Comparison of ENCODE assay signal across 27 cellular contexts in genomic region chr16:85423186-85423550, GRCh38.
DNase-seq lines count a peak whose midpoint lies in the region; ATAC-seq, FAIRE-seq and TF ChIP-seq lines count a peak whose summit lies in the region.
"Had no signal": no experiment of that assay in that cellular context is flagged by ENCODE, and none has a peak within 500 bp of the region (broad histone marks: within the 10 kb centered on the region; RNA-seq: fewer than 3 reads in every experiment).

No MANE protein-coding gene starts in this region.

- no peaks in the 10 kb centered on the region for H3K9me3 Mint-ChIP-seq in activated naive CD8-positive, alpha-beta T cell treated with anti-CD3 and anti-CD28 coated beads, Interleukin-2, amount 50 U/mL, for 24 hours
- H3K9me3 Mint-ChIP-seq: CD4-positive, alpha-beta T cell; nephron had no signal

- no peak overlapping the region for H3K9ac ChIP-seq in HepG2 (ENCODE audit: insufficient read depth, low read depth, low read length)

- no peaks in the 10 kb centered on the region for H3K36me3 ChIP-seq in HepG2 (replicated peaks in 1 of 2; ENCODE audit: control insufficient read depth in 1 of 2, insufficient read depth in 2 of 2, low read length in 2 of 2)
- H3K36me3 ChIP-seq in testis (ENCODE audit: low read depth, missing control alignments), result no peaks in the 10 kb centered on the region
- H3K36me3 ChIP-seq: MG63, Peyer's patch, vagina had no signal

- H3K9me3 ChIP-seq in HepG2 (ENCODE audit: low read length) (no peaks in the 10 kb centered on the region), testis (no peaks in the 10 kb centered on the region)
- H3K9me3 ChIP-seq: MG63, Peyer's patch, vagina had no signal

- no peak for TF ChIP-seq RAD21 in HepG2 (CRISPR knock-in tag; IDR thresholded peaks at IDR 0.05)

- H3K4me1 Mint-ChIP-seq in activated naive CD8-positive, alpha-beta T cell treated with anti-CD3 and anti-CD28 coated beads, Interleukin-2, amount 50 U/mL, for 24 hours, result peaks cover 2% of the 10 kb centered on the region

- peak; percentile 58 for DNase-seq in activated effector memory CD4-positive, alpha-beta T cell treated with anti-CD3 and anti-CD28 coated beads, Interleukin-2, amount 50 U/mL, for 16 hours
- DNase-seq in activated effector memory CD4-positive, alpha-beta T cell treated with Interleukin-2 at 50 U/mL for 16 hours, result no peak
- peak; percentile 1 for DNase-seq in activated naive CD8-positive, alpha-beta T cell treated with anti-CD3 and anti-CD28 coated beads, Interleukin-2, amount 50 U/mL, for 24 hours
- DNase-seq in HepG2 (ENCODE audit: low spot score), result no peak
- DNase-seq in testis, result peak; percentile 13
- no peak for DNase-seq in DMS79 (lab: John Stamatoyannopoulos, UW)
- DNase-seq: activated CD4-positive, alpha-beta T cell treated with anti-CD3 and anti-CD28 coated beads for 1 hour; activated naive CD4-positive, alpha-beta T cell treated with Interleukin-2 at 50 U/mL for 16 hours; DMS79 treated with DMSO at 0.1 percent for 48 hours; HCEC 1CT; mesenchymal stem cell; MG63; NCI-H1436 treated with DMSO at 0.1 percent for 48 hours; substantia nigra; T-helper 9 cell had no signal

- H3K27me3 ChIP-seq in HepG2 (ENCODE audit: control insufficient read depth in 1 of 2, insufficient read depth in 2 of 2, low read length in 2 of 2) (peaks cover 7 to 24% of the 10 kb centered on the region in 2 experiments; a peak in 4 of 5 replicates), testis (no peaks in the 10 kb centered on the region)
- H3K27me3 ChIP-seq: hepatocyte, MG63, Peyer's patch, vagina had no signal

- no peak for TF ChIP-seq CTCF in HepG2 (CRISPR knock-in tag; IDR thresholded peaks at IDR 0.05)
- TF ChIP-seq CTCF in testis (IDR thresholded peaks at IDR 0.05), result no peak

- no peak for ATAC-seq in activated naive CD8-positive, alpha-beta T cell treated with anti-CD3 and anti-CD28 coated beads, Interleukin-2, amount 50 U/mL, for 24 hours
- peak; percentile 24 for ATAC-seq in HepG2
- ATAC-seq in GM19463 (IDR thresholded peaks at IDR 0.05; ENCODE audit: unreplicated experiment), result no peak
- no peak for ATAC-seq in GM18907 (IDR thresholded peaks at IDR 0.05; ENCODE audit: unreplicated experiment)
- ATAC-seq: SK-N-SH treated with all-trans-retinoic acid at 6 μM for 48 hours had no signal

- no TSS peak for BruUV-seq in HepG2 (replicated peaks; lab: Mats Ljungman, UMichigan)

- in situ Hi-C loops in HepG2 (cut with HindIII; ENCODE audit: extremely low pct_ligation_motif_present, low pct_unique_long_range_greater_than_20kb), result no loop called here

- H3K79me2 ChIP-seq in HepG2 (ENCODE audit: insufficient read depth, low read length), result no peaks in the 10 kb centered on the region

- no peak overlapping the region for H2AFZ ChIP-seq in HepG2 (ENCODE audit: low read length)
- H2AFZ ChIP-seq: hepatocyte had no signal

- H3K4me2 ChIP-seq in HepG2 (ENCODE audit: low read depth, low read length), result peak overlapping the region; percentile 89; the same call in 1 of the 2 replicates

- H3K36me3 Mint-ChIP-seq in activated naive CD8-positive, alpha-beta T cell treated with anti-CD3 and anti-CD28 coated beads, Interleukin-2, amount 50 U/mL, for 24 hours (ENCODE audit: low read depth), result no peaks in the 10 kb centered on the region
- H3K36me3 Mint-ChIP-seq: IgD-negative memory B cell had no signal

- H3K27ac ChIP-seq in HepG2 (ENCODE audit: extremely low read length, insufficient read depth, low read length) (no peak overlapping the region), testis (no peak overlapping the region)
- H3K27ac ChIP-seq: vagina had no signal

- no peak for FAIRE-seq in HepG2 (lab: Jason Lieb, UNC)
- FAIRE-seq: astrocyte, colon, endometrium had no signal

- H3K4me1 ChIP-seq in HepG2 (ENCODE audit: insufficient read depth, low read length), result peaks cover 36% of the 10 kb centered on the region
- H3K4me1 ChIP-seq in testis, result peaks cover 8% of the 10 kb centered on the region

- TF ChIP-seq POLR2A in HepG2 (IDR thresholded peaks at IDR 0.05; ENCODE audit: insufficient read depth in 1 of 2, low read depth in 2 of 2, low read length in 2 of 2), result no peak
- TF ChIP-seq POLR2A in testis (IDR thresholded peaks at IDR 0.05), result no peak

- CTCF ChIA-PET in HepG2 (lab: Yijun Ruan, JAX; ENCODE audit: low intra/inter-chr PET ratio, low total read pairs), result interaction anchor here (1.1 to 4.2 kb wide), 4 partner anchors 68 to 188 kb away, joined by 5 to 93 read pairs (median 30); partner anchors contain the start of gene GSE1

- 28% methylated on average over 4 of the region's 9 CpGs for WGBS in HepG2 (ENCODE audit: low lambda C conversion rate)
- 94% methylated on average over 9 of the region's 9 CpGs; no CpG with 5 or more reads in 1 of the 2 donors for WGBS in testis, 2 donors

- TF ChIP-seq EP300 in HepG2 (IDR thresholded peaks at IDR 0.05; ENCODE audit: low read depth in 2 of 2, low read length in 2 of 2) (no peak), HepG2 (CRISPR knock-in tag; IDR thresholded peaks at IDR 0.05; ENCODE audit: borderline replicate concordance) (no peak)

- H3K4me3 ChIP-seq in HepG2 (replicated peaks in 1 of 3; ENCODE audit: insufficient read depth in 1 of 3, low read depth in 2 of 3, low read length in 3 of 3) (peak overlapping the region in 1 of 3 experiments; percentile 65; a peak in 1 of 6 replicates), testis (no peak overlapping the region)
- H3K4me3 ChIP-seq: hepatocyte, MG63, vagina had no signal

- intact Hi-C loops in HepG2 (cut with micrococcal nuclease; ENCODE audit: unreplicated experiment), result loop anchor here (2.0 kb wide), 1 partner anchor 26 kb away; no protein-coding TSS in a partner anchor
- intact Hi-C loops in testis (cut with DNase I; ENCODE audit: low total_unique reads), result no loop called here

- peaks cover 18% of the 10 kb centered on the region for H4K20me1 ChIP-seq in HepG2 (ENCODE audit: insufficient read depth, low read length)

- H3K27ac Mint-ChIP-seq in activated naive CD8-positive, alpha-beta T cell treated with anti-CD3 and anti-CD28 coated beads, Interleukin-2, amount 50 U/mL, for 24 hours, result no peak overlapping the region
- H3K27ac Mint-ChIP-seq: CD4-positive, alpha-beta T cell; IgD-negative memory B cell had no signal

- H3K4me3 Mint-ChIP-seq in activated naive CD8-positive, alpha-beta T cell treated with anti-CD3 and anti-CD28 coated beads, Interleukin-2, amount 50 U/mL, for 24 hours, result no peak overlapping the region
- H3K4me3 Mint-ChIP-seq: CD4-positive, alpha-beta T cell; IgD-negative memory B cell had no signal

- peaks cover 11% of the 10 kb centered on the region for H3K27me3 Mint-ChIP-seq in activated naive CD8-positive, alpha-beta T cell treated with anti-CD3 and anti-CD28 coated beads, Interleukin-2, amount 50 U/mL, for 24 hours
- H3K27me3 Mint-ChIP-seq: CD4-positive, alpha-beta T cell had no signal

- POLR2A ChIA-PET in HepG2 (lab: Yijun Ruan, JAX), result interaction anchor here (0.7 to 3.1 kb wide), 10 partner anchors 13 to 286 kb away, joined by 3 to 14 read pairs (median 5); no protein-coding TSS in a partner anchor

TF ChIP-seq in HepG2, 621 proteins besides CTCF, POLR2A, EP300 and RAD21 (continues in another document):
- TF ChIP-seq FLYWCH1 (CRISPR knock-in tag; IDR thresholded peaks at IDR 0.05) (0 out of 2 replicates have a peak, but pooled peaks have one; percentile 32), ZNF552 (CRISPR knock-in tag; IDR thresholded peaks at IDR 0.05; ENCODE audit: borderline replicate concordance) (0 out of 2 replicates have a peak, but pooled peaks have one; percentile 2), ARNT2 (CRISPR knock-in tag; IDR thresholded peaks at IDR 0.05; ENCODE audit: low read depth) (no peak), SMYD3 (CRISPR knock-in tag; IDR thresholded peaks at IDR 0.05) (no peak), NONO (IDR thresholded peaks at IDR 0.05) (no peak), NONO (CRISPR knock-in tag; conservative IDR thresholded peaks at IDR 0.05) (0 out of 2 replicates have a peak, but pooled peaks have one; percentile 7), ZNF776 (CRISPR knock-in tag; IDR thresholded peaks at IDR 0.05) (0 out of 2 replicates have a peak, but pooled peaks have one; percentile 10), ZNF549 (CRISPR knock-in tag; IDR thresholded peaks at IDR 0.05) (no peak), ZNF790 (CRISPR knock-in tag; IDR thresholded peaks at IDR 0.05; ENCODE audit: borderline replicate concordance) (no peak), YEATS4 (CRISPR knock-in tag; IDR thresholded peaks at IDR 0.05; ENCODE audit: borderline replicate concordance) (no peak), ZNF598 (CRISPR knock-in tag; IDR thresholded peaks at IDR 0.05; ENCODE audit: borderline replicate concordance) (0 out of 2 replicates have a peak, but pooled peaks have one; percentile 11), ZNF329 (CRISPR knock-in tag; IDR thresholded peaks at IDR 0.05; ENCODE audit: low read depth) (peak; percentile 98; the same call in 1 of the 2 replicates)
- TF ChIP-seq, protein P1, sequence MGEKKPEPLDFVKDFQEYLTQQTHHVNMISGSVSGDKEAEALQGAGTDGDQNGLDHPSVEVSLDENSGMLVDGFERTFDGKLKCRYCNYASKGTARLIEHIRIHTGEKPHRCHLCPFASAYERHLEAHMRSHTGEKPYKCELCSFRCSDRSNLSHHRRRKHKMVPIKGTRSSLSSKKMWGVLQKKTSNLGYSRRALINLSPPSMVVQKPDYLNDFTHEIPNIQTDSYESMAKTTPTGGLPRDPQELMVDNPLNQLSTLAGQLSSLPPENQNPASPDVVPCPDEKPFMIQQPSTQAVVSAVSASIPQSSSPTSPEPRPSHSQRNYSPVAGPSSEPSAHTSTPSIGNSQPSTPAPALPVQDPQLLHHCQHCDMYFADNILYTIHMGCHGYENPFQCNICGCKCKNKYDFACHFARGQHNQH (CRISPR knock-in tag; IDR thresholded peaks at IDR 0.05), result no peak
- TF ChIP-seq, protein P2, sequence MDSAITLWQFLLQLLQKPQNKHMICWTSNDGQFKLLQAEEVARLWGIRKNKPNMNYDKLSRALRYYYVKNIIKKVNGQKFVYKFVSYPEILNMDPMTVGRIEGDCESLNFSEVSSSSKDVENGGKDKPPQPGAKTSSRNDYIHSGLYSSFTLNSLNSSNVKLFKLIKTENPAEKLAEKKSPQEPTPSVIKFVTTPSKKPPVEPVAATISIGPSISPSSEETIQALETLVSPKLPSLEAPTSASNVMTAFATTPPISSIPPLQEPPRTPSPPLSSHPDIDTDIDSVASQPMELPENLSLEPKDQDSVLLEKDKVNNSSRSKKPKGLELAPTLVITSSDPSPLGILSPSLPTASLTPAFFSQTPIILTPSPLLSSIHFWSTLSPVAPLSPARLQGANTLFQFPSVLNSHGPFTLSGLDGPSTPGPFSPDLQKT (CRISPR knock-in tag; IDR thresholded peaks at IDR 0.05; ENCODE audit: borderline replicate concordance), result no peak

Comparison
In these comparisons a context has a peak if more than half of its experiments do, and no peak if none do; other contexts are left out.
1. DNase-seq: peak in activated effector memory CD4-positive, alpha-beta T cell treated with anti-CD3 and anti-CD28 coated beads, Interleukin-2, amount 50 U/mL, for 16 hours (single experiment), activated naive CD8-positive, alpha-beta T cell treated with anti-CD3 and anti-CD28 coated beads, Interleukin-2, amount 50 U/mL, for 24 hours (single experiment) and testis (single experiment); none in activated effector memory CD4-positive, alpha-beta T cell treated with Interleukin-2 at 50 U/mL for 16 hours (single experiment), HepG2 (single experiment) and DMS79 (single experiment).